ENCODE assay signal across 19 cellular contexts in the genomic region with DNA sequence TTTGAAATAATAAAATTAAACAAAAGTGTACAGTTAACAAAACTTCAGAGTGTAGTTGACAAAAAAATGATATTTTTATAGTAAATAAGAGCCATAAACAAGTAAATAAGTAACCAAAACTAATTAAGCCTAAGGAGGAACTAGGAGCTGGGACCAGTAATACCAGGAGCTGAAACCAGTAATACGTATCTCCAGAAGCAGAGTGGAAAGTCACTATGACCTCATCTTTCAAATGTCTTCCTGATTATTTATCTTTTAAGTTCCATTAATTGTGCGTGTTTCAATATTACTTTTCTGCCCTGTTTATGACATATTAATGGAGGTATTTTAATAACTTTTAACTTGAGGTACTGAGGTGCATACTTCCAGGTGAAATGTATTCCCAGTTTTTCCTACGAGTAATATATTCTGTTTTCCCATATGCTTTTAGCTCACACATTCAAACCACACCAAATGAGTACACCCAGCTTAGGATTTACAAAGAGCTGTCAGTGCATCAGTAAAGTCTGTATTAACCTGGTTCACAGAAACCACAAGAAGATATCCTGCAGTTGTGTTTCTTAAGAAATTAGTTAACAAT.
"Had no signal": no experiment of that assay in that cellular context is flagged by ENCODE, and none has a peak within 500 bp of the region (broad histone marks: within the 10 kb centered on the region; RNA-seq: fewer than 3 reads in every experiment).

No MANE protein-coding gene starts in this region.

- H3K9me3 ChIP-seq: pancreas, suprapubic skin, thyroid gland had no signal

- H3K27me3 ChIP-seq: dorsolateral prefrontal cortex, hepatocyte, neural progenitor cell, pancreas, suprapubic skin, thyroid gland had no signal

- H3K36me3 ChIP-seq: neural progenitor cell, pancreas, suprapubic skin, thyroid gland had no signal

- ATAC-seq: natural killer cell treated with Interleukin-12 subunit alpha and Interleukin-12 subunit beta and Interleukin-15 and Interleukin-18, amount 100 ng/mL, for 72 hours; pancreas; right cardiac atrium; stimulated activated effector memory CD8-positive, alpha-beta T cell treated with anti-CD3 and anti-CD28 coated beads, Interleukin-12 subunit alpha, Interleukin-12 subunit beta, amount 100 ng/mL, for 72 hours; stimulated activated naive CD8-positive, alpha-beta T cell treated with anti-CD3 and anti-CD28 coated beads, Interleukin-15, Interleukin-2, amounts not matched to agents 100 U/mL and 50 U/mL, for 24 hours had no signal

- H2AFZ ChIP-seq: hepatocyte, neural progenitor cell had no signal

- H3K9ac ChIP-seq: neural progenitor cell had no signal

- H3K4me3 ChIP-seq: dorsolateral prefrontal cortex, hepatocyte, neural progenitor cell, pancreas, suprapubic skin, thyroid gland had no signal

- H3K4me2 ChIP-seq: hepatocyte, neural progenitor cell had no signal

- H3K27ac ChIP-seq: hepatocyte, neural progenitor cell, pancreas, suprapubic skin, thyroid gland had no signal

- DNase-seq: cortex of kidney; dorsolateral prefrontal cortex; effector CD8-positive, alpha-beta T cell; foreskin melanocyte; head of caudate nucleus; kidney glomerular epithelial cell; occipital lobe; pancreas; stimulated activated CD4-positive, alpha-beta T cell treated with anti-CD3 and anti-CD28 coated beads, Interleukin-4, amount 100 ng/mL, for 1 hour; stimulated activated CD8-positive, alpha-beta memory T cell treated with anti-CD3 and anti-CD28 coated beads, Interleukin-4, amount 100 ng/mL, for 48 hours; stimulated activated naive CD8-positive, alpha-beta T cell treated with anti-CD3 and anti-CD28 coated beads, Interleukin-15, Interleukin-2, amounts not matched to agents 100 U/mL and 50 U/mL, for 24 hours; thyroid gland had no signal

- H3K4me1 ChIP-seq: pancreas, suprapubic skin, thyroid gland had no signal

- FAIRE-seq: pancreas, urothelium cell line had no signal
